3 cellular contexts compared by ENCODE assay signal in the genomic region with DNA sequence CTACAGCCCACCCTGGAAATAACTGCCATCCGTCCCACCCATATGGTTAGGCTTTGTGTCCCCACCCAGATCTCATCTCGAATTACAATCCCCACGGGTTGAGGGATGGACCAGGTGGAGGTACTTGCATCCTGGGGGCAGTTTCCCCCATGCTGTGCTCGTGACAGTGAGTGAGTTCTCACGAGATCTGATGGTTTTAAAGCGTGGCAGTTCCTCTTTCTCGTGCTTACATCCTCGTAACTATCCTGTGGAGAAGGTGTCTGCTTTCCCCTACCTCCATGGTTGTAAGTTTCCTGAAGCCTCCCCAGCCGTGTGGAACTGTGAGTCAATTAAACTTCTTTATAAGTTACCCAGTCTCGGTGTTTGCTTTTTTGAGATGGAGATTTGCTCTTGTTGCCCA. TPM values are rescaled to one million over a fixed set of nuclear protein-coding genes. Genes with fewer than 3 reads are reported as not detected.
"Had no signal": no experiment of that assay in that cellular context is flagged by ENCODE, and none has a peak within 500 bp of the region (broad histone marks: within the 10 kb centered on the region; RNA-seq: fewer than 3 reads in every experiment).

No MANE protein-coding gene starts in this region.

RNA-seq across cellular contexts. Expression of gene CLEC18A, which starts 17.0 kb away (rescaled TPM):
- total RNA-seq: HT-29 had no signal
- polyA plus RNA-seq: IgD-negative memory B cell, IMR-90 had no signal
